ENCODE assay signal across 8 cellular contexts in genomic region chr1:247118946-247119446, GRCh38. TPM values are rescaled to one million over a fixed set of nuclear protein-coding genes. Genes with fewer than 3 reads are reported as not detected.
DNase-seq lines count a peak whose midpoint lies in the region; ATAC-seq and TF ChIP-seq lines count a peak whose summit lies in the region.

No MANE protein-coding gene starts in this region.

- H3K9me3 ChIP-seq in SK-N-SH (no peaks in the 10 kb centered on the region), prostate gland (no peaks in the 10 kb centered on the region), Peyer's patch (no peaks in the 10 kb centered on the region)

- no peaks in the 10 kb centered on the region for H3K36me3 Mint-ChIP-seq in CD14-positive monocyte

- DNase-seq in CD14-positive monocyte (ENCODE audit: low spot score), result no peak
- peak; percentile 55 for DNase-seq in GM20000 (ENCODE audit: low spot score)
- DNase-seq in SK-N-SH, result peak; percentile 72
- DNase-seq in iPS DF 4.7 (ENCODE audit: extremely low read depth, low spot score), result peak; percentile 56
- DNase-seq in MV-4-11 (lab: John Stamatoyannopoulos, UW), result no peak
- DNase-seq in prostate gland (ENCODE audit: low spot score), result no peak
- DNase-seq in Peyer's patch, result no peak

- no CpG with 5 or more reads among the region's 11 CpGs for WGBS in SK-N-SH (ENCODE audit: low lambda C conversion rate)
- WGBS in prostate gland, result 66% methylated on average over 10 of the region's 11 CpGs

- no peak for ATAC-seq in HG02870 (IDR thresholded peaks at IDR 0.05; ENCODE audit: unreplicated experiment)

- no peak overlapping the region for H2AFZ ChIP-seq in SK-N-SH (ENCODE audit: low read depth)

- intact Hi-C loops in CD14-positive monocyte (cut with micrococcal nuclease), result no loop called here
- intact Hi-C loops in prostate gland (cut with DNase I), result no loop called here

- CTCF ChIA-PET in SK-N-SH (lab: Yijun Ruan, JAX), result interaction anchor here (1.0 to 1.1 kb wide), 2 partner anchors 27 to 212 kb away, joined by 3 read pairs; no protein-coding TSS in a partner anchor

- no peak overlapping the region for H3K9ac ChIP-seq in SK-N-SH

- peaks cover 0 to 29% (median 19%) of the 10 kb centered on the region in 7 donors for H3K9me3 Mint-ChIP-seq in CD14-positive monocyte

- no peaks in the 10 kb centered on the region for H4K20me1 ChIP-seq in SK-N-SH (ENCODE audit: insufficient read depth)

- no peak overlapping the region for H3K4me2 ChIP-seq in SK-N-SH

- TF ChIP-seq CTCF in CD14-positive monocyte (IDR thresholded peaks at IDR 0.05) (peak; percentile 17), GM20000 (IDR thresholded peaks at IDR 0.05; ENCODE audit: extremely low read depth, missing control alignments) (no peak), SK-N-SH (IDR thresholded peaks at IDR 0.05) (peak; percentile 35), prostate gland (IDR thresholded peaks at IDR 0.05) (no peak), Peyer's patch (IDR thresholded peaks at IDR 0.05) (peak in 1 of 6 experiments; percentile 17)

- peaks cover 0 to 6% of the 10 kb centered on the region in 2 experiments; a peak in 1 of 4 replicates for H3K4me1 ChIP-seq in SK-N-SH (ENCODE audit: control insufficient read depth in 1 of 2, insufficient read depth in 2 of 2, low read depth in 1 of 2, low read length in 1 of 2)
- H3K4me1 ChIP-seq in prostate gland (replicated peaks), result no peaks in the 10 kb centered on the region
- no peaks in the 10 kb centered on the region for H3K4me1 ChIP-seq in Peyer's patch

- H3K27me3 ChIP-seq in SK-N-SH (ENCODE audit: insufficient read depth) (no peaks in the 10 kb centered on the region), prostate gland (replicated peaks; ENCODE audit: insufficient read depth) (no peaks in the 10 kb centered on the region), Peyer's patch (no peaks in the 10 kb centered on the region)

- H3K36me3 ChIP-seq in SK-N-SH (replicated peaks in 1 of 2; ENCODE audit: control insufficient read depth in 1 of 2, insufficient read depth in 2 of 2, low read length in 1 of 2), result no peaks in the 10 kb centered on the region
- no peaks in the 10 kb centered on the region for H3K36me3 ChIP-seq in prostate gland
- H3K36me3 ChIP-seq in Peyer's patch, result no peaks in the 10 kb centered on the region

- TF ChIP-seq POLR2A in prostate gland (IDR thresholded peaks at IDR 0.05), result no peak
- no peak for TF ChIP-seq POLR2A in Peyer's patch (IDR thresholded peaks at IDR 0.05)

- no peaks in the 10 kb centered on the region for H3K4me1 Mint-ChIP-seq in CD14-positive monocyte

- no peak for TF ChIP-seq EP300 in SK-N-SH (IDR thresholded peaks at IDR 0.05; ENCODE audit: borderline replicate concordance in 1 of 2, low read depth in 1 of 2, low read length in 1 of 2)

- H3K4me3 ChIP-seq in SK-N-SH (ENCODE audit: low read depth in 2 of 2, low read length in 1 of 2) (no peak overlapping the region), prostate gland (no peak overlapping the region), Peyer's patch (no peak overlapping the region)

- H3K27me3 Mint-ChIP-seq in CD14-positive monocyte (ENCODE audit: low read depth in 3 of 3), result peaks cover 7 to 16% (median 13%) of the 10 kb centered on the region in 3 donors

- H3K9me2 ChIP-seq in SK-N-SH, result no peaks in the 10 kb centered on the region

- peak overlapping the region in 2 of 7 donors; percentile 11 to 36 for H3K27ac Mint-ChIP-seq in CD14-positive monocyte

- no peaks in the 10 kb centered on the region for H3F3A ChIP-seq in SK-N-SH (replicated peaks; ENCODE audit: insufficient read depth)

- peak; percentile 17; the same call in 1 of the 2 replicates for TF ChIP-seq RAD21 in SK-N-SH (IDR thresholded peaks at IDR 0.05; ENCODE audit: low read length)

- H3K79me2 ChIP-seq in SK-N-SH (ENCODE audit: insufficient read depth), result no peaks in the 10 kb centered on the region

- H3K4me3 Mint-ChIP-seq in CD14-positive monocyte, result no peak overlapping the region

- no peak overlapping the region for H3K27ac ChIP-seq in SK-N-SH (ENCODE audit: low read depth in 2 of 2, low read length in 1 of 2)
- no peak overlapping the region for H3K27ac ChIP-seq in prostate gland
- no peak overlapping the region for H3K27ac ChIP-seq in Peyer's patch

- POLR2A ChIA-PET in SK-N-SH (lab: Yijun Ruan, JAX), result no interaction called here

TF ChIP-seq in SK-N-SH, 30 proteins besides CTCF, POLR2A, EP300 and RAD21:
- TF ChIP-seq RXRA (IDR thresholded peaks at IDR 0.05; ENCODE audit: borderline replicate concordance, low read depth) (no peak), SMC3 (IDR thresholded peaks at IDR 0.05; ENCODE audit: low read depth, low read length) (peak; percentile 11; the same call in 1 of the 2 replicates)

RNA-seq across cellular contexts. Expression of gene ZNF669, which starts 14.8 kb away (rescaled TPM):
- 1 to 10 TPM; 8.9 TPM for polyA plus RNA-seq in CD14-positive monocyte
- polyA plus RNA-seq in SK-N-SH (2012; rRNA removed), result 3.3 and 3.7 TPM in 2 replicates
- 4.4 and 4.6 TPM in 2 replicates for polyA plus RNA-seq in SK-N-SH (2012; cell fraction: cytosol; rRNA removed)
- polyA plus RNA-seq in SK-N-SH (2012; cell fraction: nucleus; rRNA removed), result 2.5 and 5.1 TPM in 2 replicates
- total RNA-seq in prostate gland, result 1 to 10 TPM; 7.0 to 8.2 TPM
- total RNA-seq in Peyer's patch, result 1 to 10 TPM; 2.3 to 5.8 (median 2.7) TPM

RNA-seq across cellular contexts. Expression of gene ZNF670, which starts 40.4 kb away (rescaled TPM):
- polyA plus RNA-seq in CD14-positive monocyte (1 to 10 TPM in 1 of 2 donors, under 1 TPM in 1; 0.44 to 1.3 TPM), SK-N-SH (2012; rRNA removed) (0.84 and 1.4 TPM in 2 replicates)
- polyA plus RNA-seq in SK-N-SH (2012; cell fraction: cytosol; rRNA removed), result 1.6 and 2.0 TPM in 2 replicates
- 0.43 and 0.93 TPM in 2 replicates for polyA plus RNA-seq in SK-N-SH (2012; cell fraction: nucleus; rRNA removed)
- total RNA-seq in prostate gland (1 to 10 TPM; 2.9 to 4.7 TPM), Peyer's patch (1 to 10 TPM; 1.8 to 5.8 (median 2.0) TPM)

RNA-seq across cellular contexts. Expression of gene ZNF124, which starts 52.8 kb away (rescaled TPM):
- polyA plus RNA-seq in CD14-positive monocyte, result 1 to 10 TPM; 2.6 to 5.5 TPM
- polyA plus RNA-seq in SK-N-SH (2012; rRNA removed), result 2.7 and 3.8 TPM in 2 replicates
- 4.2 and 4.3 TPM in 2 replicates for polyA plus RNA-seq in SK-N-SH (2012; cell fraction: cytosol; rRNA removed)
- 4.8 and 6.7 TPM in 2 replicates for polyA plus RNA-seq in SK-N-SH (2012; cell fraction: nucleus; rRNA removed)
- 10 to 100 TPM; 19.1 to 44.6 TPM for total RNA-seq in prostate gland
- 10 to 100 TPM; 21.1 to 66.0 (median 34.7) TPM for total RNA-seq in Peyer's patch

Comparison
In these comparisons a context has a peak if more than half of its experiments do, and no peak if none do; other contexts are left out.
1. DNase-seq: peak in GM20000 (single experiment), SK-N-SH (single experiment) and iPS DF 4.7 (single experiment); none in CD14-positive monocyte (single experiment), MV-4-11 (single experiment), prostate gland (single experiment) and Peyer's patch (0 of 3).
2. CTCF ChIP-seq: peak in CD14-positive monocyte (single experiment) and SK-N-SH (single experiment); none in GM20000 (single experiment) and prostate gland (0 of 4).